ENCODE assay signal across 14 cellular contexts in the genomic region with DNA sequence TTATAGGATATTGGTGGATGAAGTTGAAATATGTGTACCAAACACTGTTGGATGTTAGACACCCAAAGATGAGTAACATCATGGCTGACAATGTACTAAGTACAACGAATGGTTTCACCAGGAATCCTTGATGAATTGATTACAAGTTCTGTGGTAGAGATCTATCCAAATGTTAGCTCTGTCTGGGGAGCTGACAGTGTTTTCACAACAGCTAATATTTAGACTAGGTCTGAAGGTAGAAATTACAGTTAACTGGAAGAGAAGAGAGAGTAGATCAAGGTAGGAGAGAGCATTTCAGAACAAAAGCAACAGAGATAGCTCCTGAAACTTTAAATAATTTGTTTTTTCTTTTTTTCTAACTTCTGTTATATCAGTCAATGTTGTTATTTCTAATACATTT. TPM values are rescaled to one million over a fixed set of nuclear protein-coding genes. Genes with fewer than 3 reads are reported as not detected.
DNase-seq lines count a peak whose midpoint lies in the region; ATAC-seq, FAIRE-seq and TF ChIP-seq lines count a peak whose summit lies in the region.
"Had no signal": no experiment of that assay in that cellular context is flagged by ENCODE, and none has a peak within 500 bp of the region (broad histone marks: within the 10 kb centered on the region; RNA-seq: fewer than 3 reads in every experiment).

No MANE protein-coding gene starts in this region.

- peak overlapping the region; percentile 5 for H3K27ac Mint-ChIP-seq in memory B cell
- peak overlapping the region; percentile 77 for H3K27ac Mint-ChIP-seq in type B pancreatic cell
- H3K27ac Mint-ChIP-seq: B cell had no signal

- no peak overlapping the region for H3K4me3 ChIP-seq in bronchial epithelial cell (ENCODE audit: low read depth, low read length)
- H3K4me3 ChIP-seq: K562, SJCRH30 had no signal

- ATAC-seq in memory B cell (ENCODE audit: low read depth) (no peak), HG03442 (IDR thresholded peaks at IDR 0.05; ENCODE audit: unreplicated experiment) (no peak)
- ATAC-seq: K562 had no signal

- peak; percentile 31 for DNase-seq in DMS53 (lab: John Stamatoyannopoulos, UW)
- DNase-seq in DMS53 treated with DMSO at 0.1 percent for 48 hours (lab: John Stamatoyannopoulos, UW; ENCODE audit: unreplicated experiment) = no peak
- peak; percentile 37 for DNase-seq in bronchial epithelial cell (ENCODE audit: low read depth)
- no peak for DNase-seq in memory B cell (ENCODE audit: low spot score in 2 of 2)
- no peak for DNase-seq in type B pancreatic cell (ENCODE audit: extremely low spot score, unreplicated experiment)
- no peak for DNase-seq in erythroblast (lab: John Stamatoyannopoulos, UW)
- no peak for DNase-seq in NCI-H1048 (lab: John Stamatoyannopoulos, UW)
- DNase-seq: NCI-H82, OCI-M1, SJCRH30 had no signal

- no peak for FAIRE-seq in bronchial epithelial cell (lab: Jason Lieb, UNC)
- FAIRE-seq: H1, K562 had no signal

- no peak for TF ChIP-seq POLR2A in erythroblast (IDR thresholded peaks at IDR 0.05; ENCODE audit: low read length)

- peaks cover 2% of the 10 kb centered on the region for H3K4me1 Mint-ChIP-seq in memory B cell
- peaks cover 3% of the 10 kb centered on the region for H3K4me1 Mint-ChIP-seq in type B pancreatic cell (ENCODE audit: unreplicated experiment)

- peaks cover 1% of the 10 kb centered on the region for H3K36me3 ChIP-seq in bronchial epithelial cell (ENCODE audit: control insufficient read depth, insufficient read depth, low read length)

- no peaks in the 10 kb centered on the region for H3K27me3 ChIP-seq in bronchial epithelial cell (ENCODE audit: control insufficient read depth, insufficient read depth, low read length)
- H3K27me3 ChIP-seq: SJCRH30 had no signal

- H3K9me3 Mint-ChIP-seq in memory B cell (no peaks in the 10 kb centered on the region), type B pancreatic cell (no peaks in the 10 kb centered on the region)

- H3K36me3 Mint-ChIP-seq in memory B cell = peaks cover 16% of the 10 kb centered on the region
- peaks cover 32% of the 10 kb centered on the region for H3K36me3 Mint-ChIP-seq in type B pancreatic cell

- no peak for TF ChIP-seq CTCF in bronchial epithelial cell (IDR thresholded peaks at IDR 0.05; ENCODE audit: insufficient read depth, low read length, severe bottlenecking)
- TF ChIP-seq CTCF in type B pancreatic cell (conservative IDR thresholded peaks at IDR 0.05) = no peak

- H3K27me3 Mint-ChIP-seq in memory B cell = no peaks in the 10 kb centered on the region
- no peaks in the 10 kb centered on the region for H3K27me3 Mint-ChIP-seq in type B pancreatic cell
- H3K27me3 Mint-ChIP-seq: B cell had no signal

- no peak overlapping the region for H3K4me3 Mint-ChIP-seq in memory B cell
- H3K4me3 Mint-ChIP-seq in type B pancreatic cell = peak overlapping the region; percentile 51
- H3K4me3 Mint-ChIP-seq: B cell had no signal

RNA-seq across cellular contexts. Expression of gene DERA, which starts 44.9 kb away (rescaled TPM):
- total RNA-seq in bronchial epithelial cell (58.4 and 83.3 TPM in 2 replicates), type B pancreatic cell (ENCODE audit: low replicate concordance) (33.9 and 71.9 TPM in 2 replicates)

Comparison
In these comparisons a context has a peak if more than half of its experiments do, and no peak if none do; other contexts are left out.
1. DNase-seq: peak in DMS53 (single experiment) and bronchial epithelial cell (single experiment); none in DMS53 treated with DMSO at 0.1 percent for 48 hours (single experiment), memory B cell (0 of 2), type B pancreatic cell (single experiment), erythroblast (0 of 2) and NCI-H1048 (single experiment).